8 cellular contexts compared by ENCODE assay signal in genomic region chr1:222643937-222644648, GRCh38. TPM values are rescaled to one million over a fixed set of nuclear protein-coding genes. Genes with fewer than 3 reads are reported as not detected.
A peak's percentile ranks its signal among the peaks of the same experiment; 100 is the strongest.
DNase-seq lines count a peak whose midpoint lies in the region; ATAC-seq, FAIRE-seq and TF ChIP-seq lines count a peak whose summit lies in the region.

No MANE protein-coding gene starts in this region.

- no peaks in the 10 kb centered on the region for H3K27me3 ChIP-seq in adipocyte (replicated peaks; ENCODE audit: control insufficient read depth, insufficient read depth, low read length)
- H3K27me3 ChIP-seq in ovary: no peaks in the 10 kb centered on the region
- no peaks in the 10 kb centered on the region for H3K27me3 ChIP-seq in thyroid gland

- intact Hi-C loops in Right ventricle myocardium superior (cut with DNase I) (no loop called here), ovary (cut with DNase I) (no loop called here), thyroid gland (cut with DNase I) (loop anchor here (5.0 kb wide), 1 partner anchor 68 kb away; the partner anchor contains the start of genes AIDA and BROX)

- TF ChIP-seq EP300 in ovary (IDR thresholded peaks at IDR 0.05): no peak

- peak; percentile 99 for FAIRE-seq in GM12891 (lab: Jason Lieb, UNC)

- no peaks in the 10 kb centered on the region for H3K9me3 ChIP-seq in adipocyte (ENCODE audit: control insufficient read depth, low read length)
- H3K9me3 ChIP-seq in ovary: no peaks in the 10 kb centered on the region
- H3K9me3 ChIP-seq in thyroid gland: no peaks in the 10 kb centered on the region

- peak overlapping the region; percentile 92 for H3K9ac ChIP-seq in adipocyte (ENCODE audit: low read length)

- peaks cover 21% of the 10 kb centered on the region for H3K4me1 ChIP-seq in adipocyte (ENCODE audit: control insufficient read depth, insufficient read depth, low read length)
- H3K4me1 ChIP-seq in ovary (ENCODE audit: insufficient read depth): peaks cover 6% of the 10 kb centered on the region
- peaks cover 3 to 11% of the 10 kb centered on the region in 2 donors for H3K4me1 ChIP-seq in thyroid gland

- H3K36me3 ChIP-seq in adipocyte (ENCODE audit: control insufficient read depth, insufficient read depth, low read length, severe bottlenecking) (peaks cover 35% of the 10 kb centered on the region), ovary (no peaks in the 10 kb centered on the region), thyroid gland (no peaks in the 10 kb centered on the region)

- WGBS in ovary, 3 donors: 0% methylated on average over 42 of the region's 42 CpGs
- 0 to 1% methylated on average over 35 to 42 of the region's 42 CpGs for WGBS in thyroid gland, 2 donors

- TF ChIP-seq CTCF in ovary (IDR thresholded peaks at IDR 0.05) (no peak), thyroid gland (IDR thresholded peaks at IDR 0.05) (peak in 1 of 6 experiments; percentile 22)

- ATAC-seq in HG02798 (IDR thresholded peaks at IDR 0.05; ENCODE audit: poor library complexity, unreplicated experiment): peak; percentile 98
- ATAC-seq in Right ventricle myocardium superior (ENCODE audit: poor library complexity): peak; percentile 100

- DNase-seq in GM12891 (ENCODE audit: insufficient read length, low spot score) (peak; percentile 67), NCI-H1417 treated with DMSO at 0.1 percent for 48 hours (lab: John Stamatoyannopoulos, UW) (peak; percentile 96), SW 1271 (lab: John Stamatoyannopoulos, UW) (peak; percentile 88 to 95), adipocyte (ENCODE audit: low read depth) (peak; percentile 99), Right ventricle myocardium superior (peak; percentile 99), ovary (peak; percentile 94 to 97 (median 95)), thyroid gland (peak; percentile 97 to 98)

- TF ChIP-seq POLR2A in GM12891 (IDR thresholded peaks at IDR 0.05; ENCODE audit: low read depth, low read length) (peak; percentile 93), ovary (IDR thresholded peaks at IDR 0.05) (peak; percentile 34), thyroid gland (IDR thresholded peaks at IDR 0.05) (peak in 1 of 2 donors; percentile 71)

- peak overlapping the region; percentile 94 for H3K4me3 ChIP-seq in adipocyte (ENCODE audit: low read length)
- H3K4me3 ChIP-seq in ovary: peak overlapping the region; percentile 87
- H3K4me3 ChIP-seq in thyroid gland (replicated peaks in 1 of 3): peak overlapping the region; percentile 61 to 78 (median 70)

- peak overlapping the region; percentile 58 to 64 for H3K27ac ChIP-seq in ovary
- H3K27ac ChIP-seq in thyroid gland: peak overlapping the region; percentile 88 to 92 (median 89)

TF ChIP-seq in GM12891, 5 proteins besides CTCF, POLR2A, EP300 and RAD21:
- TF ChIP-seq PAX5 (IDR thresholded peaks at IDR 0.05; ENCODE audit: insufficient read depth, low read length, severe bottlenecking) (no peak), TAF1 (IDR thresholded peaks at IDR 0.05; ENCODE audit: low read depth, low read length) (no peak; the same call in none of the 2 replicates), POLR2AphosphoS5 (IDR thresholded peaks at IDR 0.05; ENCODE audit: low read depth, low read length) (peak; percentile 88), SPI1 (IDR thresholded peaks at IDR 0.05; ENCODE audit: low read depth, low read length) (peak; percentile 36), POU2F2 (IDR thresholded peaks at IDR 0.05; ENCODE audit: low read depth, low read length) (peak; percentile 10; the same call in 1 of the 2 replicates)

RNA-seq across cellular contexts. Expression of gene MIA3, which starts 26.2 kb away (rescaled TPM):
- 21.1 TPM for polyA plus RNA-seq in GM12891 (2012; ENCODE audit: low read depth, missing spikeins)
- total RNA-seq in Right ventricle myocardium superior: 49.2 TPM
- 10 to 100 TPM; 34.2 to 64.0 (median 59.5) TPM for total RNA-seq in ovary
- polyA plus RNA-seq in ovary: 10 to 100 TPM; 31.9 to 50.9 TPM
- total RNA-seq in thyroid gland: 10 to 100 TPM; 58.0 to 96.3 (median 70.0) TPM

RNA-seq across cellular contexts. Expression of gene TAF1A, which starts 54.4 kb away (rescaled TPM):
- polyA plus RNA-seq in GM12891 (2012; ENCODE audit: low read depth, missing spikeins): 2.5 TPM
- total RNA-seq in Right ventricle myocardium superior (2.5 TPM), ovary (10 to 100 TPM in 4 of 7 donors, 1 to 10 TPM in 3; 6.1 to 15.7 (median 10.6) TPM), thyroid gland (10 to 100 TPM in 3 of 4 donors, 1 to 10 TPM in 1; 7.4 to 18.4 (median 15.0) TPM)
- 1 to 10 TPM; 4.2 to 5.6 TPM for polyA plus RNA-seq in ovary

Comparison
In these comparisons a context has a peak if more than half of its experiments do, and no peak if none do; other contexts are left out.
1. Peak in every context shown above with its lines: DNase-seq, ATAC-seq, H3K4me3 ChIP-seq and H3K27ac ChIP-seq.